29 cellular contexts compared by ENCODE assay signal in genomic region chr1:65259816-65260215, GRCh38. TPM values are rescaled to one million over a fixed set of nuclear protein-coding genes. Genes with fewer than 3 reads are reported as not detected.
DNase-seq lines count a peak whose midpoint lies in the region; ATAC-seq and TF ChIP-seq lines count a peak whose summit lies in the region.
"Had no signal": no experiment of that assay in that cellular context is flagged by ENCODE, and none has a peak within 500 bp of the region (broad histone marks: within the 10 kb centered on the region; RNA-seq: fewer than 3 reads in every experiment).

No MANE protein-coding gene starts in this region.

- ATAC-seq in GM21825 (IDR thresholded peaks at IDR 0.05; ENCODE audit: unreplicated experiment), result peak; percentile 33
- ATAC-seq in activated T-helper 17 cell treated with anti-CD3 and anti-CD28 coated beads, Interleukin-2, amount 50 U/mL, for 72 hours (replicated peaks), result peak; percentile 48
- ATAC-seq in HG02852 (IDR thresholded peaks at IDR 0.05; ENCODE audit: unreplicated experiment), result no peak
- no peak for ATAC-seq in left cardiac atrium
- ATAC-seq: activated CD8-positive, alpha-beta T cell treated with anti-CD3 and anti-CD28 coated beads for 36 hours; natural killer cell treated with Interleukin-12 subunit alpha and Interleukin-12 subunit beta and Interleukin-15 and Interleukin-18, amount 100 ng/mL, for 72 hours; Panc1; SK-N-SH treated with all-trans-retinoic acid at 6 μM for 48 hours; stimulated activated naive B cell treated with anti-CD40 and anti-IgM and Interleukin-4, amounts not matched to agents 10 μg/mL and 1 μg/mL and 100 μg/mL, for 72 hours had no signal

- TF ChIP-seq CTCF in osteocyte (IDR thresholded peaks at IDR 0.05), result no peak

- peak; percentile 58 for DNase-seq in NCI-H2107 treated with DMSO at 0.1 percent for 48 hours (lab: John Stamatoyannopoulos, UW; ENCODE audit: unreplicated experiment)
- DNase-seq in NCI-H2107 (lab: John Stamatoyannopoulos, UW), result no peak
- DNase-seq in osteocyte (ENCODE audit: extremely low spot score, unreplicated experiment), result no peak
- DNase-seq in CD1c-positive myeloid dendritic cell (ENCODE audit: extremely low spot score), result no peak
- no peak for DNase-seq in left cardiac atrium
- DNase-seq: activated CD4-positive, CD25-positive, alpha-beta regulatory T cell treated with anti-CD3 and anti-CD28 coated beads, Interleukin-2, amount 50 U/mL, for 72 hours; activated CD8-positive, alpha-beta memory T cell treated with anti-CD3 and anti-CD28 coated beads, Interleukin-2, amount 50 U/mL, for 48 hours; activated CD8-positive, alpha-beta T cell treated with anti-CD3 and anti-CD28 coated beads for 36 hours; activated naive CD4-positive, alpha-beta T cell treated with anti-CD3 and anti-CD28 coated beads, Interleukin-2, amount 50 U/mL, for 16 hours; anterior cingulate cortex; CD4-positive, CD25-positive, alpha-beta regulatory T cell; effector CD4-positive, alpha-beta T cell; hippocampal formation; KBM-7; MG63; NCI-H2081 treated with DMSO at 0.1 percent for 48 hours; NCI-H446; occipital lobe; Right ventricle myocardium superior; stimulated activated naive B cell treated with anti-CD40 and anti-IgM and Interleukin-4, amounts not matched to agents 10 μg/mL and 1 μg/mL and 100 μg/mL, for 72 hours; T-helper 2 cell; uterus had no signal

- H3K4me1 Mint-ChIP-seq in activated T-helper 17 cell treated with anti-CD3 and anti-CD28 coated beads, Interleukin-2, amount 50 U/mL, for 72 hours, result peaks cover 21% of the 10 kb centered on the region
- peaks cover 68% of the 10 kb centered on the region for H3K4me1 Mint-ChIP-seq in osteocyte (ENCODE audit: unreplicated experiment)

- no peaks in the 10 kb centered on the region for H3K36me3 Mint-ChIP-seq in activated T-helper 17 cell treated with anti-CD3 and anti-CD28 coated beads, Interleukin-2, amount 50 U/mL, for 72 hours (ENCODE audit: low read depth)
- no peaks in the 10 kb centered on the region for H3K36me3 Mint-ChIP-seq in osteocyte (ENCODE audit: unreplicated experiment)
- H3K36me3 Mint-ChIP-seq: CD4-positive, CD25-positive, alpha-beta regulatory T cell; natural killer cell treated with Interleukin-12 subunit alpha and Interleukin-12 subunit beta and Interleukin-15 and Interleukin-18, amount 100 ng/mL, for 72 hours; stimulated activated naive B cell treated with anti-CD40 and anti-IgM and Interleukin-4, amounts not matched to agents 10 μg/mL and 1 μg/mL and 100 μg/mL, for 72 hours had no signal

- no peak overlapping the region for H3K27ac Mint-ChIP-seq in activated T-helper 17 cell treated with anti-CD3 and anti-CD28 coated beads, Interleukin-2, amount 50 U/mL, for 72 hours
- H3K27ac Mint-ChIP-seq in osteocyte (ENCODE audit: unreplicated experiment), result peak overlapping the region; percentile 92
- H3K27ac Mint-ChIP-seq: activated CD8-positive, alpha-beta T cell treated with anti-CD3 and anti-CD28 coated beads for 36 hours; activated T-helper 2 cell treated with anti-CD3 and anti-CD28 coated beads, Interferon-gamma antibody, Interleukin-2, Interleukin-4, amounts not matched to agents 10 μg/mL and 5 μg/mL and 100 μg/mL, durations not matched to agents 14 hours and 24 hours and 36 hours; CD4-positive, CD25-positive, alpha-beta regulatory T cell; natural killer cell treated with Interleukin-12 subunit alpha and Interleukin-12 subunit beta and Interleukin-15 and Interleukin-18, amount 100 ng/mL, for 72 hours; stimulated activated naive B cell treated with anti-CD40 and anti-IgM and Interleukin-4, amounts not matched to agents 10 μg/mL and 1 μg/mL and 100 μg/mL, for 72 hours had no signal

- no peaks in the 10 kb centered on the region for H3K9me3 Mint-ChIP-seq in activated T-helper 17 cell treated with anti-CD3 and anti-CD28 coated beads, Interleukin-2, amount 50 U/mL, for 72 hours
- no peaks in the 10 kb centered on the region for H3K9me3 Mint-ChIP-seq in osteocyte (ENCODE audit: unreplicated experiment)
- H3K9me3 Mint-ChIP-seq: activated CD8-positive, alpha-beta T cell treated with anti-CD3 and anti-CD28 coated beads for 36 hours; activated T-helper 2 cell treated with anti-CD3 and anti-CD28 coated beads, Interferon-gamma antibody, Interleukin-2, Interleukin-4, amounts not matched to agents 10 μg/mL and 5 μg/mL and 100 μg/mL, durations not matched to agents 14 hours and 24 hours and 36 hours; CD4-positive, CD25-positive, alpha-beta regulatory T cell; natural killer cell treated with Interleukin-12 subunit alpha and Interleukin-12 subunit beta and Interleukin-15 and Interleukin-18, amount 100 ng/mL, for 72 hours; stimulated activated naive B cell treated with anti-CD40 and anti-IgM and Interleukin-4, amounts not matched to agents 10 μg/mL and 1 μg/mL and 100 μg/mL, for 72 hours had no signal

- H3K4me3 Mint-ChIP-seq in activated T-helper 17 cell treated with anti-CD3 and anti-CD28 coated beads, Interleukin-2, amount 50 U/mL, for 72 hours, result peak overlapping the region; percentile 48
- H3K4me3 Mint-ChIP-seq in osteocyte (ENCODE audit: unreplicated experiment), result no peak overlapping the region
- H3K4me3 Mint-ChIP-seq: activated CD8-positive, alpha-beta T cell treated with anti-CD3 and anti-CD28 coated beads for 36 hours; CD4-positive, CD25-positive, alpha-beta regulatory T cell; natural killer cell treated with Interleukin-12 subunit alpha and Interleukin-12 subunit beta and Interleukin-15 and Interleukin-18, amount 100 ng/mL, for 72 hours; stimulated activated naive B cell treated with anti-CD40 and anti-IgM and Interleukin-4, amounts not matched to agents 10 μg/mL and 1 μg/mL and 100 μg/mL, for 72 hours had no signal

- H3K27me3 Mint-ChIP-seq in activated T-helper 17 cell treated with anti-CD3 and anti-CD28 coated beads, Interleukin-2, amount 50 U/mL, for 72 hours, result peaks cover 9% of the 10 kb centered on the region
- no peaks in the 10 kb centered on the region for H3K27me3 Mint-ChIP-seq in osteocyte (ENCODE audit: unreplicated experiment)

- intact Hi-C loops in left cardiac atrium (cut with DNase I), result no loop called here

RNA-seq across cellular contexts. Expression of gene DNAJC6, which starts 49.5 kb away (rescaled TPM):
- 10 to 100 TPM in 1 of 2 donors, 1 to 10 TPM in 1; 6.0 to 10.4 TPM for total RNA-seq in activated T-helper 17 cell treated with anti-CD3 and anti-CD28 coated beads, Interleukin-2, amount 50 U/mL, for 72 hours
- total RNA-seq in osteocyte, result 50.8 and 53.8 TPM in 2 replicates
- 10 to 100 TPM; 13.8 to 15.4 TPM for total RNA-seq in left cardiac atrium

Comparison
In these comparisons a context has a peak if more than half of its experiments do, and no peak if none do; other contexts are left out.
1. ATAC-seq: peak in GM21825 (single experiment) and activated T-helper 17 cell treated with anti-CD3 and anti-CD28 coated beads, Interleukin-2, amount 50 U/mL, for 72 hours (single experiment); none in HG02852 (single experiment) and left cardiac atrium (0 of 2).